23 cellular contexts compared by ENCODE assay signal in genomic region chr1:201049248-201049831, GRCh38.
"Had no signal": no experiment of that assay in that cellular context is flagged by ENCODE, and none has a peak within 500 bp of the region (broad histone marks: within the 10 kb centered on the region; RNA-seq: fewer than 3 reads in every experiment).

No MANE protein-coding gene starts in this region.

- ATAC-seq: activated CD8-positive, alpha-beta memory T cell treated with anti-CD3 and anti-CD28 coated beads, Interleukin-2, amount 10 ng/mL, durations not matched to agents 7 days and 5 days; PC-3 had no signal

- DNase-seq: activated B cell treated with CpG ODN at 0.5 μM for 24 hours; activated CD4-positive, alpha-beta T cell treated with anti-CD3 and anti-CD28 coated beads for 1 hour; activated CD4-positive, alpha-beta T cell treated with anti-CD3 and anti-CD28 coated beads, Interleukin-2, amount 10 ng/mL, durations not matched to agents 24 days and 14 days; activated CD4-positive, alpha-beta T cell treated with anti-CD3 and anti-CD28 coated beads, Interleukin-2, amount 50 U/mL, for 48 hours; activated CD8-positive, alpha-beta memory T cell treated with anti-CD3 and anti-CD28 coated beads, Interleukin-2, amount 10 ng/mL, durations not matched to agents 7 days and 5 days; activated effector memory CD4-positive, alpha-beta T cell treated with Interleukin-2 at 50 U/mL for 16 hours; activated naive CD4-positive, alpha-beta T cell; activated T-cell treated with anti-CD3 and anti-CD28 coated beads, Interleukin-2, amount 50 U/mL, for 24 hours; aorta; NCI-H1048; NCI-H146; NCI-H187 treated with DMSO at 0.1 percent for 48 hours; NCI-H2081 treated with DMSO at 0.1 percent for 48 hours; NCI-H446; NCI-H524; PC-3; SHP77 treated with DMSO at 0.1 percent for 48 hours; SW 1271 had no signal

- FAIRE-seq: bronchial epithelial cell, RCC 7860, TTC549 had no signal

- H3K4me2 ChIP-seq: KMS-11 had no signal

- H3K4me3 ChIP-seq: SK-N-MC had no signal

- H3K9ac ChIP-seq: KMS-11 had no signal

- H3K27ac ChIP-seq: KMS-11, SK-N-MC had no signal
